ENCODE assay signal across 8 cellular contexts in genomic region chr17:77445030-77445907, GRCh38.
A peak's percentile ranks its signal among the peaks of the same experiment; 100 is the strongest.
DNase-seq lines count a peak whose midpoint lies in the region; ATAC-seq and TF ChIP-seq lines count a peak whose summit lies in the region.

No MANE protein-coding gene starts in this region.

- no peaks in the 10 kb centered on the region for H3K9me3 Mint-ChIP-seq in activated naive CD4-positive, alpha-beta T cell treated with anti-CD3 and anti-CD28 coated beads, Interleukin-2, amount 50 U/mL, for 24 hours

- H3K27me3 Mint-ChIP-seq in activated naive CD4-positive, alpha-beta T cell treated with anti-CD3 and anti-CD28 coated beads, Interleukin-2, amount 50 U/mL, for 24 hours = no peaks in the 10 kb centered on the region

- no TSS peak for BruUV-seq in OCI-LY7 (replicated peaks; lab: Mats Ljungman, UMichigan)

- POLR2A ChIA-PET in OCI-LY7 (lab: Charles Lee) = interaction anchor here (0.5 to 4.1 kb wide), 17 partner anchors 8 to 773 kb away, joined by 3 to 39 read pairs (median 5); no protein-coding TSS in a partner anchor

- DNase-seq in G401 (ENCODE audit: low spot score) = peak; percentile 98
- peak; percentile 80 for DNase-seq in GM23248
- DNase-seq in OCI-LY7 (ENCODE audit: low spot score) = peak; percentile 97
- DNase-seq in left colon = peak; percentile 69 to 82
- peak; percentile 62 to 76 for DNase-seq in stimulated activated CD8-positive, alpha-beta memory T cell treated with anti-CD3 and anti-CD28 coated beads, Interleukin-15, amount 100 ng/mL, for 4 hours (ENCODE audit: low read depth in 2 of 2)
- no peak for DNase-seq in NCI-H187 treated with DMSO at 0.1 percent for 48 hours (lab: John Stamatoyannopoulos, UW)
- no peak for DNase-seq in NCI-H1417 treated with DMSO at 0.1 percent for 48 hours (lab: John Stamatoyannopoulos, UW)

- no peaks in the 10 kb centered on the region for H3K36me3 ChIP-seq in GM23248 (ENCODE audit: low read depth)
- peaks cover 26% of the 10 kb centered on the region for H3K36me3 ChIP-seq in OCI-LY7 (ENCODE audit: insufficient read depth, low read length)

- no peaks in the 10 kb centered on the region for H3K9me3 ChIP-seq in GM23248 (ENCODE audit: low read depth)
- no peaks in the 10 kb centered on the region for H3K9me3 ChIP-seq in OCI-LY7 (ENCODE audit: low read length)

- no peak for TF ChIP-seq CTCF in OCI-LY7 (conservative IDR thresholded peaks at IDR 0.05; ENCODE audit: low read length)

- H3K9ac ChIP-seq in GM23248 = peak overlapping the region; percentile 65

- peak overlapping the region; percentile 8 for H3K4me2 ChIP-seq in GM23248 (ENCODE audit: unreplicated experiment)
- H3K4me2 ChIP-seq in OCI-LY7 (ENCODE audit: low read length) = peak overlapping the region; percentile 80

- peak; percentile 28 for ATAC-seq in left colon

- peak overlapping the region; percentile 72 for H3K4me3 Mint-ChIP-seq in activated naive CD4-positive, alpha-beta T cell treated with anti-CD3 and anti-CD28 coated beads, Interleukin-2, amount 50 U/mL, for 24 hours

- no peaks in the 10 kb centered on the region for H3K27me3 ChIP-seq in GM23248 (replicated peaks; ENCODE audit: insufficient read depth)

- in situ Hi-C loops in G401 (cut with HindIII; ENCODE audit: low sequenced_read_pairs) (no loop called here), GM23248 (cut with MboI) (no loop called here)

- H2AFZ ChIP-seq in GM23248 (no peak overlapping the region), OCI-LY7 (ENCODE audit: low read length) (no peak overlapping the region)

- H3K27ac ChIP-seq in GM23248 (peak overlapping the region; percentile 81), OCI-LY7 (ENCODE audit: low read depth, low read length, poor library complexity, severe bottlenecking) (peak overlapping the region; percentile 95)

- H3K4me3 ChIP-seq in GM23248 (no peak overlapping the region), OCI-LY7 (ENCODE audit: low read depth, low read length, poor library complexity, severe bottlenecking) (peak overlapping the region; percentile 47)

- H4K20me1 ChIP-seq in GM23248 (ENCODE audit: insufficient read depth) (no peaks in the 10 kb centered on the region; the same call in 1 of the 2 replicates), OCI-LY7 (ENCODE audit: insufficient read depth, low read length) (no peaks in the 10 kb centered on the region)

- H3K36me3 Mint-ChIP-seq in activated naive CD4-positive, alpha-beta T cell treated with anti-CD3 and anti-CD28 coated beads, Interleukin-2, amount 50 U/mL, for 24 hours = no peaks in the 10 kb centered on the region

- peaks cover 52% of the 10 kb centered on the region for H3F3A ChIP-seq in GM23248 (ENCODE audit: insufficient read depth)

- H3K79me2 ChIP-seq in GM23248 (ENCODE audit: insufficient read depth) = peaks cover 100% of the 10 kb centered on the region
- peaks cover 56% of the 10 kb centered on the region for H3K79me2 ChIP-seq in OCI-LY7 (ENCODE audit: insufficient read depth, low read depth, low read length)

- H3K4me1 ChIP-seq in GM23248 (ENCODE audit: insufficient read depth) (peaks cover 41% of the 10 kb centered on the region), OCI-LY7 (ENCODE audit: insufficient read depth, low read length, poor library complexity, severe bottlenecking) (peaks cover 96% of the 10 kb centered on the region)

- CTCF ChIA-PET in OCI-LY7 (lab: Charles Lee; ENCODE audit: unreplicated experiment) = interaction anchor here (1.3 to 2.6 kb wide), 4 partner anchors 14 to 45 kb away, joined by 3 to 13 read pairs (median 8); no protein-coding TSS in a partner anchor

- peaks cover 96% of the 10 kb centered on the region for H3K4me1 Mint-ChIP-seq in activated naive CD4-positive, alpha-beta T cell treated with anti-CD3 and anti-CD28 coated beads, Interleukin-2, amount 50 U/mL, for 24 hours

- H3K27ac Mint-ChIP-seq in activated naive CD4-positive, alpha-beta T cell treated with anti-CD3 and anti-CD28 coated beads, Interleukin-2, amount 50 U/mL, for 24 hours = peak overlapping the region; percentile 100

- intact Hi-C loops in OCI-LY7 (cut with micrococcal nuclease; ENCODE audit: unreplicated experiment) = loop anchor here (5.0 to 10.0 kb wide), 5 partner anchors 600 to 1900 kb away; partner anchors contain the start of genes MFSD11, SRSF2 and TMC6
- intact Hi-C loops in left colon (cut with DNase I, micrococcal nuclease) = no loop called here

- WGBS in GM23248 (ENCODE audit: low coverage in 1 of 2, low lambda C conversion rate in 2 of 2, missing lambda C conversion rate in 2 of 2), 2 experiments = 27 to 28% methylated on average over 14 to 17 of the region's 17 CpGs

- H3K9me2 ChIP-seq in GM23248 (ENCODE audit: insufficient read depth) (no peaks in the 10 kb centered on the region), OCI-LY7 (ENCODE audit: insufficient read depth, low read length) (no peaks in the 10 kb centered on the region)

Comparison
In these comparisons a context has a peak if more than half of its experiments do, and no peak if none do; other contexts are left out.
1. DNase-seq: peak in G401 (single experiment), GM23248 (single experiment), OCI-LY7 (single experiment), left colon (2 of 2) and stimulated activated CD8-positive, alpha-beta memory T cell treated with anti-CD3 and anti-CD28 coated beads, Interleukin-15, amount 100 ng/mL, for 4 hours (2 of 2); none in NCI-H187 treated with DMSO at 0.1 percent for 48 hours (single experiment) and NCI-H1417 treated with DMSO at 0.1 percent for 48 hours (single experiment).